In genomic region chr6:69835414-69836179, GRCh38 we compare ENCODE assay signal across 8 cellular contexts. TPM values are rescaled to one million over a fixed set of nuclear protein-coding genes. Genes with fewer than 3 reads are reported as not detected.
DNase-seq lines count a peak whose midpoint lies in the region; ATAC-seq and TF ChIP-seq lines count a peak whose summit lies in the region.

No MANE protein-coding gene starts in this region.

- peak; percentile 75 for TF ChIP-seq CTCF in brain microvascular endothelial cell (IDR thresholded peaks at IDR 0.05; ENCODE audit: low read depth, low read length, missing control alignments)
- TF ChIP-seq CTCF in upper lobe of left lung (IDR thresholded peaks at IDR 0.05) = peak; percentile 35 to 61 (median 56)

- H3K36me3 ChIP-seq in brain microvascular endothelial cell (replicated peaks) (no peaks in the 10 kb centered on the region), upper lobe of left lung (no peaks in the 10 kb centered on the region)

- no peak for TF ChIP-seq POLR2A in upper lobe of left lung (IDR thresholded peaks at IDR 0.05)

- H3K9me3 ChIP-seq in upper lobe of left lung = no peaks in the 10 kb centered on the region

- peak; percentile 30 for DNase-seq in DMS79 treated with DMSO at 0.1 percent for 48 hours (lab: John Stamatoyannopoulos, UW)
- DNase-seq in NCI-H526 (lab: John Stamatoyannopoulos, UW) = peak; percentile 24 to 64
- DNase-seq in brain microvascular endothelial cell = peak; percentile 77
- no peak for DNase-seq in left lobe of liver (ENCODE audit: low spot score)
- no peak for DNase-seq in upper lobe of left lung
- no peak for DNase-seq in occipital lobe (lab: John Stamatoyannopoulos, UW)

- TF ChIP-seq EP300 in upper lobe of left lung (IDR thresholded peaks at IDR 0.05) = no peak

- H3K27me3 ChIP-seq in brain microvascular endothelial cell (replicated peaks) (no peaks in the 10 kb centered on the region), upper lobe of left lung (no peaks in the 10 kb centered on the region)

- H3K4me3 ChIP-seq in brain microvascular endothelial cell (ENCODE audit: low read depth, low read length) (peak overlapping the region; percentile 27), upper lobe of left lung (no peak overlapping the region)

- ATAC-seq in GM19043 (IDR thresholded peaks at IDR 0.05; ENCODE audit: low read depth, unreplicated experiment) = peak; percentile 81
- peak; percentile 77 for ATAC-seq in HG03139 (IDR thresholded peaks at IDR 0.05; ENCODE audit: unreplicated experiment)
- ATAC-seq in left lobe of liver = peak; percentile 99
- ATAC-seq in upper lobe of left lung (ENCODE audit: low FRiP score in 2 of 2) = peak in 1 of 2 donors; percentile 82

- H3K27ac ChIP-seq in brain microvascular endothelial cell (no peak overlapping the region), upper lobe of left lung (no peak overlapping the region)

- in situ Hi-C loops in brain microvascular endothelial cell (cut with HindIII; ENCODE audit: low pct_ligation_motif_present, low sequenced_read_pairs) = no loop called here

- no peaks in the 10 kb centered on the region for H3K4me1 ChIP-seq in upper lobe of left lung

- WGBS in upper lobe of left lung, 2 donors = 8 to 11% methylated on average over 5 of the region's 5 CpGs

RNA-seq across cellular contexts. Expression of gene COL19A1, which starts 30.8 kb away (rescaled TPM):
- total RNA-seq in left lobe of liver (0.10 TPM), upper lobe of left lung (1 to 10 TPM in 1 of 6 donors, under 1 TPM in 1, not detected in 4; 0.49 to 1.0 TPM), occipital lobe (5.9 TPM)

RNA-seq across cellular contexts. Expression of gene LMBRD1, which starts 38.8 kb away (rescaled TPM):
- total RNA-seq in left lobe of liver (34.0 TPM), upper lobe of left lung (100 to 1,000 TPM in 1 of 6 donors, 10 to 100 TPM in 5; 24.5 to 104 (median 55.9) TPM), occipital lobe (88.6 TPM)

Comparison
In these comparisons a context has a peak if more than half of its experiments do, and no peak if none do; other contexts are left out.
1. DNase-seq: peak in DMS79 treated with DMSO at 0.1 percent for 48 hours (single experiment), NCI-H526 (2 of 2) and brain microvascular endothelial cell (single experiment); none in left lobe of liver (single experiment), upper lobe of left lung (0 of 2) and occipital lobe (single experiment).